In the genomic region with DNA sequence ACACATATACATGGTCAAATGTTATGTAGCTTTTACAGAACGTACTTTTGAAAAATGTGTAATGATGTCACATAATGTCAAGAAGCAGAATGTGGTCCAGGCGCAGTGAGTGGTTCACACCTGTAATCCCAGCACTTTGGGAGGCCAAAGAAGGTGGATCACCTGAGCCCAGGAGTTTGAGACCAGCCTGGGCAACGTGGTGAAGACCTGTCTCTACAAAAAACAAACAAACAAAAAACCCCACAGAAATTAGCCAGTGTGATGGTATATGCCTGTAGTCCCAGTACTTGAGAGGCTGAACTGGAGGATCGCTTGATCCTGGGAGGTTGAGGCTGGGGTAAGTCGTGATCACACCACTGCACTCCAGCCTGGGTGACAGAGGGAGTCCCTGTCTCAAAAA, we compare ENCODE assay signal across 25 cellular contexts.
"Had no signal": no experiment of that assay in that cellular context is flagged by ENCODE, and none has a peak within 500 bp of the region (broad histone marks: within the 10 kb centered on the region; RNA-seq: fewer than 3 reads in every experiment).

No MANE protein-coding gene starts in this region.

- H3K4me1 Mint-ChIP-seq: naive B cell; natural killer cell; stimulated activated memory B cell treated with anti-CD40 and anti-IgM and Interleukin-4, amounts not matched to agents 10 μg/mL and 1 μg/mL and 100 μg/mL, for 72 hours; stimulated activated naive CD8-positive, alpha-beta T cell treated with anti-CD3 and anti-CD28 coated beads, Interleukin-15, amount 100 ng/mL, for 72 hours had no signal

- DNase-seq: islet precursor cell; left ventricle myocardium inferior; mesendoderm; naive B cell; natural killer cell; nephron progenitor cell; occipital lobe; right lobe of liver; stimulated activated CD4-positive, alpha-beta T cell treated with anti-CD3 and anti-CD28 coated beads, Interleukin-1b, Interleukin-23, amount 100 ng/mL, for 48 hours; stimulated activated CD4-positive, alpha-beta T cell treated with anti-CD3 and anti-CD28 coated beads, Interleukin-2, amount 100 ng/mL, for 48 hours; stimulated activated CD4-positive, alpha-beta T cell treated with anti-CD3 and anti-CD28 coated beads, Interleukin-4, amount 100 ng/mL, for 4 hours; stimulated activated CD8-positive, alpha-beta memory T cell treated with anti-CD3 and anti-CD28 coated beads, Interleukin-4, amount 100 ng/mL, for 48 hours; stimulated activated naive CD4-positive, alpha-beta T cell treated with Interleukin-2 at 50 U/mL for 16 hours; stimulated activated naive CD8-positive, alpha-beta T cell treated with anti-CD3 and anti-CD28 coated beads, Interleukin-15, amount 100 ng/mL, for 72 hours; substantia nigra; upper lobe of right lung had no signal

- H3K27me3 ChIP-seq: right atrium auricular region, right lobe of liver, tibial nerve, upper lobe of right lung had no signal

- H2AFZ ChIP-seq: neural progenitor cell, parathyroid adenoma had no signal

- H3K36me3 Mint-ChIP-seq: mesothelial cell of epicardium; naive B cell; natural killer cell; neural progenitor cell; stimulated activated memory B cell treated with anti-CD40 and anti-IgM and Interleukin-4, amounts not matched to agents 10 μg/mL and 1 μg/mL and 100 μg/mL, for 72 hours had no signal

- H3K9ac ChIP-seq: neural progenitor cell, parathyroid adenoma had no signal

- H3K36me3 ChIP-seq: left ventricle myocardium inferior, neural progenitor cell, neutrophil, right atrium auricular region, right lobe of liver, tibial nerve, upper lobe of right lung had no signal

- H3K9me3 Mint-ChIP-seq: mesothelial cell of epicardium; natural killer cell; neural progenitor cell; stimulated activated naive CD8-positive, alpha-beta T cell treated with anti-CD3 and anti-CD28 coated beads, Interleukin-15, amount 100 ng/mL, for 72 hours had no signal

- H3K9me3 ChIP-seq: left ventricle myocardium inferior, neutrophil, right atrium auricular region, right lobe of liver, tibial nerve, upper lobe of right lung had no signal

- H3K27ac ChIP-seq: left ventricle myocardium inferior, neural progenitor cell, neutrophil, parathyroid adenoma, right atrium auricular region, right lobe of liver, tibial nerve, upper lobe of right lung had no signal

- H3K4me3 Mint-ChIP-seq: mesothelial cell of epicardium; naive B cell; natural killer cell; neural progenitor cell; stimulated activated memory B cell treated with anti-CD40 and anti-IgM and Interleukin-4, amounts not matched to agents 10 μg/mL and 1 μg/mL and 100 μg/mL, for 72 hours; stimulated activated naive CD8-positive, alpha-beta T cell treated with anti-CD3 and anti-CD28 coated beads, Interleukin-15, amount 100 ng/mL, for 72 hours had no signal

- H3K27ac Mint-ChIP-seq: mesothelial cell of epicardium; naive B cell; natural killer cell; neural progenitor cell; stimulated activated memory B cell treated with anti-CD40 and anti-IgM and Interleukin-4, amounts not matched to agents 10 μg/mL and 1 μg/mL and 100 μg/mL, for 72 hours; stimulated activated naive CD8-positive, alpha-beta T cell treated with anti-CD3 and anti-CD28 coated beads, Interleukin-15, amount 100 ng/mL, for 72 hours had no signal

- H3K4me3 ChIP-seq: left ventricle myocardium inferior, lung, neural progenitor cell, right atrium auricular region, right lobe of liver, smooth muscle cell, tibial nerve, upper lobe of right lung had no signal

- H3K79me2 ChIP-seq: parathyroid adenoma had no signal

- H3K4me2 ChIP-seq: neural progenitor cell, smooth muscle cell had no signal

- H3K4me1 ChIP-seq: left ventricle myocardium inferior, neural progenitor cell, parathyroid adenoma, right atrium auricular region, right lobe of liver, upper lobe of right lung had no signal
